Comparison of ENCODE assay signal across 26 cellular contexts in the genomic region with DNA sequence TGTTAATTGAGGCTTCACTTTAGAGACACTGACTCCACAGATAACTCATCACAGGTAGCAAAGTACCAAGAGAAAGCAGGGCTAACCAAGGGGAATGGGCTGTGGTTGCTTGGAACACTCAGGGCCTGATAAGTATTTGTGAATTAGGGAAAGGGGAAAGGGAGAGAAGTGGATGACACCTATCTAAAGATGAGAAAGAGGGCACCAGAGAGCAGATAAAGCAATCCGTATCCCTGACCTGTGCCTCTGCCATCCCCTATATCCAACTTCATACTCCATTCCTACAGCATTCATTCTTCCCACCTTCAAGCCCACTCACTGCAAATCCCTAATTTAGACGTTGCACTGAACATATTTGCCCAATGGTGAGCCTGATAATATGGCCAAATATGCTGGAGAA. TPM values are rescaled to one million over a fixed set of nuclear protein-coding genes. Genes with fewer than 3 reads are reported as not detected.
A peak's percentile ranks its signal among the peaks of the same experiment; 100 is the strongest.
DNase-seq lines count a peak whose midpoint lies in the region; ATAC-seq, FAIRE-seq and TF ChIP-seq lines count a peak whose summit lies in the region.
"Had no signal": no experiment of that assay in that cellular context is flagged by ENCODE, and none has a peak within 500 bp of the region (broad histone marks: within the 10 kb centered on the region; RNA-seq: fewer than 3 reads in every experiment).

No MANE protein-coding gene starts in this region.

- no peaks in the 10 kb centered on the region for H3K4me1 ChIP-seq in Loucy (ENCODE audit: insufficient read depth, low read length, poor library complexity, severe bottlenecking)
- H3K4me1 ChIP-seq: A549, pancreas, uterus had no signal

- H3K4me1 Mint-ChIP-seq in nephron: peaks cover 53% of the 10 kb centered on the region
- H3K4me1 Mint-ChIP-seq: activated T-helper 17 cell treated with anti-CD3 and anti-CD28 coated beads, Interleukin-2, amount 50 U/mL, for 72 hours; immature natural killer cell; stimulated activated naive B cell treated with anti-CD40 and anti-IgM and Interleukin-4, amounts not matched to agents 10 μg/mL and 1 μg/mL and 100 μg/mL, for 72 hours had no signal

- DNase-seq in NCI-H82 (lab: John Stamatoyannopoulos, UW) (peak; percentile 27), NCI-H82 treated with DMSO at 0.1 percent for 48 hours (lab: John Stamatoyannopoulos, UW; ENCODE audit: unreplicated experiment) (no peak), cerebellum (ENCODE audit: low spot score) (peak; percentile 27), RCC 7860 (ENCODE audit: low spot score) (no peak)
- DNase-seq: activated CD4-positive, alpha-beta T cell treated with anti-CD3 and anti-CD28 coated beads, Interleukin-2, amount 50 U/mL, for 4 hours; activated CD8-positive, alpha-beta memory T cell treated with anti-CD3 and anti-CD28 coated beads, Interleukin-2, amount 50 U/mL, for 4 hours; aorta; DND-41; GM23248; immature natural killer cell; NCI-H2081 treated with DMSO at 0.1 percent for 48 hours; stimulated activated CD4-positive, alpha-beta T cell treated with anti-CD3 and anti-CD28 coated beads, Interleukin-12 subunit alpha, Interleukin-12 subunit beta, amount 100 ng/mL, for 4 hours; stimulated activated CD4-positive, alpha-beta T cell treated with anti-CD3 and anti-CD28 coated beads, Interleukin-4, amount 100 ng/mL, for 24 hours; stimulated activated naive B cell treated with anti-CD40 and anti-IgM and Interleukin-4, amounts not matched to agents 10 μg/mL and 1 μg/mL and 100 μg/mL, for 72 hours; T1000 had no signal

- no peak for FAIRE-seq in RCC 7860 (lab: Jason Lieb, UNC)
- FAIRE-seq: A549, pancreas had no signal

- no peaks in the 10 kb centered on the region for H3K79me2 ChIP-seq in Loucy (ENCODE audit: insufficient read depth, low read length)

- H3K9ac ChIP-seq in Loucy (ENCODE audit: low read depth, low read length, poor library complexity, severe bottlenecking): no peak overlapping the region
- H3K9ac ChIP-seq: GM23248 had no signal

- no peak overlapping the region for H3K4me2 ChIP-seq in Loucy (ENCODE audit: low read depth, low read length, poor library complexity, severe bottlenecking)
- H3K4me2 ChIP-seq: A549 had no signal

- no peak overlapping the region for H3K4me3 ChIP-seq in Loucy (ENCODE audit: low read length, poor library complexity, severe bottlenecking)
- H3K4me3 ChIP-seq: A549, GM23248, pancreas, right atrium auricular region, testis, uterus had no signal

- no peaks in the 10 kb centered on the region for H3K27me3 ChIP-seq in Loucy (ENCODE audit: insufficient read depth, low read length, poor library complexity, severe bottlenecking)
- H3K27me3 ChIP-seq: pancreas, right atrium auricular region, testis, uterus had no signal

- no peaks in the 10 kb centered on the region; the same call in 1 of the 2 replicates for H3K9me2 ChIP-seq in Loucy (replicated peaks; ENCODE audit: low read depth, low read length)

- no peaks in the 10 kb centered on the region for H4K20me1 ChIP-seq in Loucy (ENCODE audit: insufficient read depth, low read length, poor library complexity, severe bottlenecking)

- no peaks in the 10 kb centered on the region for H3F3A ChIP-seq in Loucy (ENCODE audit: low read depth)

- H3K27ac Mint-ChIP-seq in nephron: peak overlapping the region; percentile 86 to 89 (median 87)
- H3K27ac Mint-ChIP-seq: activated naive CD8-positive, alpha-beta T cell; activated T-helper 17 cell treated with anti-CD3 and anti-CD28 coated beads, Interleukin-2, amount 50 U/mL, for 72 hours; immature natural killer cell; stimulated activated naive B cell treated with anti-CD40 and anti-IgM and Interleukin-4, amounts not matched to agents 10 μg/mL and 1 μg/mL and 100 μg/mL, for 72 hours had no signal

- ATAC-seq in HG03280 (IDR thresholded peaks at IDR 0.05; ENCODE audit: unreplicated experiment): no peak
- no peak for ATAC-seq in HG03196 (IDR thresholded peaks at IDR 0.05; ENCODE audit: unreplicated experiment)
- ATAC-seq: activated T-helper 17 cell treated with anti-CD3 and anti-CD28 coated beads, Interleukin-2, amount 50 U/mL, for 72 hours; stimulated activated naive B cell treated with anti-CD40 and anti-IgM and Interleukin-4, amounts not matched to agents 10 μg/mL and 1 μg/mL and 100 μg/mL, for 72 hours had no signal

- peak overlapping the region; percentile 4 to 41 (median 9) for H3K4me3 Mint-ChIP-seq in nephron
- H3K4me3 Mint-ChIP-seq: activated naive CD8-positive, alpha-beta T cell; activated T-helper 17 cell treated with anti-CD3 and anti-CD28 coated beads, Interleukin-2, amount 50 U/mL, for 72 hours; immature natural killer cell; stimulated activated naive B cell treated with anti-CD40 and anti-IgM and Interleukin-4, amounts not matched to agents 10 μg/mL and 1 μg/mL and 100 μg/mL, for 72 hours had no signal

- peaks cover 4% of the 10 kb centered on the region for H3K36me3 Mint-ChIP-seq in nephron (ENCODE audit: low read depth)
- H3K36me3 Mint-ChIP-seq: activated naive CD8-positive, alpha-beta T cell; immature natural killer cell; stimulated activated naive B cell treated with anti-CD40 and anti-IgM and Interleukin-4, amounts not matched to agents 10 μg/mL and 1 μg/mL and 100 μg/mL, for 72 hours had no signal

- no peaks in the 10 kb centered on the region for H3K9me3 ChIP-seq in Loucy (ENCODE audit: insufficient read depth, low read depth, low read length)
- H3K9me3 ChIP-seq: A549, pancreas, right atrium auricular region, testis, uterus had no signal

- 0 out of 2 replicates have a peak overlapping the region, but pooled peaks have one; percentile 33 for H2AFZ ChIP-seq in Loucy (ENCODE audit: low read length)
- H2AFZ ChIP-seq: GM23248 had no signal

- H3K36me3 ChIP-seq in Loucy (ENCODE audit: insufficient read depth, low read length): no peaks in the 10 kb centered on the region
- H3K36me3 ChIP-seq: pancreas, right atrium auricular region, uterus had no signal

- peaks cover 3% of the 10 kb centered on the region for H3K27me3 Mint-ChIP-seq in nephron (ENCODE audit: low read depth)

- TF ChIP-seq CTCF in Loucy (conservative IDR thresholded peaks at IDR 0.05; ENCODE audit: low read length): no peak
- no peak for TF ChIP-seq CTCF in nephron (IDR thresholded peaks at IDR 0.05; ENCODE audit: unreplicated experiment in 3 of 3)

- peaks cover 10% of the 10 kb centered on the region for H3K9me3 Mint-ChIP-seq in nephron

RNA-seq across cellular contexts. Expression of gene API5, which starts 43.0 kb away (rescaled TPM):
- 82.0 TPM for total RNA-seq in cerebellum

Comparison
In these comparisons a context has a peak if more than half of its experiments do, and no peak if none do; other contexts are left out.
1. DNase-seq: peak in NCI-H82 (single experiment) and cerebellum (single experiment); none in NCI-H82 treated with DMSO at 0.1 percent for 48 hours (single experiment) and RCC 7860 (single experiment).